ENCODE assay signal across 8 cellular contexts in genomic region chr19:2032296-2032941, GRCh38. TPM values are rescaled to one million over a fixed set of nuclear protein-coding genes. Genes with fewer than 3 reads are reported as not detected.
DNase-seq lines count a peak whose midpoint lies in the region; ATAC-seq and TF ChIP-seq lines count a peak whose summit lies in the region.

No MANE protein-coding gene starts in this region.

- 0 out of 2 replicates have a peak overlapping the region, but pooled peaks have one; percentile 22 for H2AFZ ChIP-seq in OCI-LY3 (ENCODE audit: low read depth, low read length)

- H3K4me1 ChIP-seq in OCI-LY3 (ENCODE audit: low read length) (peaks cover 11% of the 10 kb centered on the region), ascending aorta (peaks cover 0 to 16% of the 10 kb centered on the region in 2 donors), left ventricle myocardium inferior (peaks cover 43% of the 10 kb centered on the region), psoas muscle (peaks cover 19% of the 10 kb centered on the region)

- H3K27me3 ChIP-seq in BJ (ENCODE audit: control insufficient read depth, insufficient read depth, low read length): no peaks in the 10 kb centered on the region
- H3K27me3 ChIP-seq in OCI-LY3 (ENCODE audit: low read depth, low read length): 0 out of 2 replicates have a peak, but pooled peaks cover 3% of the 10 kb centered on the region
- no peaks in the 10 kb centered on the region for H3K27me3 ChIP-seq in ascending aorta
- H3K27me3 ChIP-seq in left ventricle myocardium inferior (ENCODE audit: low read depth): no peaks in the 10 kb centered on the region
- no peaks in the 10 kb centered on the region for H3K27me3 ChIP-seq in psoas muscle (ENCODE audit: insufficient read depth in 3 of 3, low read length in 2 of 3)

- H3K4me3 ChIP-seq in BJ (ENCODE audit: low read depth, low read length): no peak overlapping the region
- peak overlapping the region; percentile 27; the same call in 1 of the 2 replicates for H3K4me3 ChIP-seq in OCI-LY3 (ENCODE audit: low read length)
- H3K4me3 ChIP-seq in ascending aorta: peak overlapping the region; percentile 32 to 43
- H3K4me3 ChIP-seq in left ventricle myocardium inferior: peak overlapping the region; percentile 48
- H3K4me3 ChIP-seq in psoas muscle: peak overlapping the region; percentile 50

- intact Hi-C loops in ascending aorta (cut with DNase I): loop anchor here (1.0 kb wide), 4 partner anchors 10 to 29 kb away; partner anchors contain the start of gene MKNK2
- intact Hi-C loops in left ventricle myocardium inferior (cut with micrococcal nuclease): no loop called here
- intact Hi-C loops in psoas muscle (cut with DNase I): no loop called here

- no peak for TF ChIP-seq CTCF in BJ (IDR thresholded peaks at IDR 0.05; ENCODE audit: insufficient read depth, low read depth, low read length)
- TF ChIP-seq CTCF in OCI-LY3 (IDR thresholded peaks at IDR 0.05; ENCODE audit: low read depth, low read length): no peak
- TF ChIP-seq CTCF in ascending aorta (IDR thresholded peaks at IDR 0.05): no peak
- TF ChIP-seq CTCF in left ventricle myocardium inferior (IDR thresholded peaks at IDR 0.05; ENCODE audit: borderline replicate concordance): no peak
- TF ChIP-seq CTCF in psoas muscle (IDR thresholded peaks at IDR 0.05): no peak

- POLR2A ChIA-PET in BJ (lab: Charles Lee): no interaction called here

- ATAC-seq in psoas muscle (peak; percentile 78 to 93 (median 85)), GM21360 (IDR thresholded peaks at IDR 0.05; ENCODE audit: unreplicated experiment) (no peak), GM21737 (IDR thresholded peaks at IDR 0.05; ENCODE audit: unreplicated experiment) (no peak)

- H3K27ac ChIP-seq in OCI-LY3 (ENCODE audit: low read length): no peak overlapping the region
- peak overlapping the region; percentile 88 to 92 for H3K27ac ChIP-seq in ascending aorta
- H3K27ac ChIP-seq in left ventricle myocardium inferior (replicated peaks): peak overlapping the region; percentile 99
- H3K27ac ChIP-seq in psoas muscle: peak overlapping the region; percentile 99

- 7% methylated on average over 18 to 19 of the region's 19 CpGs for WGBS in psoas muscle, 3 donors

- H3K36me3 ChIP-seq in BJ (ENCODE audit: control insufficient read depth, insufficient read depth, low read length) (no peaks in the 10 kb centered on the region), OCI-LY3 (replicated peaks; ENCODE audit: low read depth, low read length) (no peaks in the 10 kb centered on the region), ascending aorta (no peaks in the 10 kb centered on the region), left ventricle myocardium inferior (no peaks in the 10 kb centered on the region), psoas muscle (ENCODE audit: insufficient read depth in 1 of 2, low read depth in 1 of 2) (no peaks in the 10 kb centered on the region)

- H3K9me3 ChIP-seq in OCI-LY3 (ENCODE audit: insufficient read depth, low read length): no peaks in the 10 kb centered on the region
- H3K9me3 ChIP-seq in ascending aorta: peaks cover 4 to 9% of the 10 kb centered on the region in 2 donors
- peaks cover 10% of the 10 kb centered on the region for H3K9me3 ChIP-seq in left ventricle myocardium inferior (replicated peaks)
- peaks cover 8% of the 10 kb centered on the region for H3K9me3 ChIP-seq in psoas muscle

- DNase-seq in BJ (ENCODE audit: low read depth): peak; percentile 35
- peak; percentile 93 for DNase-seq in HK-2 (ENCODE audit: unreplicated experiment)
- DNase-seq in ascending aorta (ENCODE audit: low spot score in 2 of 2): peak; percentile 92 to 99
- peak; percentile 95 for DNase-seq in left ventricle myocardium inferior
- DNase-seq in psoas muscle: peak; percentile 96 to 99

- H3K9ac ChIP-seq in OCI-LY3 (ENCODE audit: low read length): no peak overlapping the region

- CTCF ChIA-PET in BJ (lab: Yijun Ruan, JAX): interaction anchor here (1.1 kb wide), 1 partner anchor 9 kb away, joined by 4 read pairs; no protein-coding TSS in a partner anchor

- peaks cover 4% of the 10 kb centered on the region; the same call in 1 of the 2 replicates for H4K20me1 ChIP-seq in OCI-LY3 (ENCODE audit: insufficient read depth, low read length)

- H3K4me2 ChIP-seq in OCI-LY3 (ENCODE audit: low read length): peak overlapping the region; percentile 36

- H3K79me2 ChIP-seq in OCI-LY3 (ENCODE audit: low read length): no peaks in the 10 kb centered on the region

RNA-seq across cellular contexts. Expression of gene BTBD2, which starts 16.9 kb away (rescaled TPM):
- 22.3 and 39.3 TPM in 2 replicates for polyA plus RNA-seq in BJ (2011; rRNA removed)
- polyA minus RNA-seq in BJ (2011; rRNA and poly(A)+ RNA removed): 28.2 and 37.7 TPM in 2 replicates
- 90.1 TPM for total RNA-seq in ascending aorta
- 53.4 TPM for total RNA-seq in left ventricle myocardium inferior
- total RNA-seq in psoas muscle: 10 to 100 TPM; 56.3 to 68.4 (median 61.9) TPM
- polyA plus RNA-seq in psoas muscle: 10 to 100 TPM; 30.1 to 49.0 (median 36.6) TPM

RNA-seq across cellular contexts. Expression of gene MKNK2, which starts 18.6 kb away (rescaled TPM):
- polyA plus RNA-seq in BJ (2011; rRNA removed) (71.9 and 108 TPM in 2 replicates), psoas muscle (1,000 to 10,000 TPM in 2 of 3 donors, 100 to 1,000 TPM in 1; 888 to 1,268 (median 1,190) TPM)
- 93.7 and 119 TPM in 2 replicates for polyA minus RNA-seq in BJ (2011; rRNA and poly(A)+ RNA removed)
- total RNA-seq in ascending aorta (228 TPM), left ventricle myocardium inferior (200 TPM), psoas muscle (1,000 to 10,000 TPM in 2 of 4 donors, 100 to 1,000 TPM in 2; 793 to 2,795 (median 946) TPM)

Comparison
In these comparisons a context has a peak if more than half of its experiments do, and no peak if none do; other contexts are left out.
1. DNase-seq: peak in every context shown above with its lines; median percentile 98 in psoas muscle; 96 in ascending aorta; 95 in left ventricle myocardium inferior; 93 in HK-2; 35 in BJ.
2. ATAC-seq: peak in psoas muscle (4 of 4); none in GM21360 (single experiment) and GM21737 (single experiment).